26 cellular contexts compared by ENCODE assay signal in genomic region chr10:132810807-132811700, GRCh38. TPM values are rescaled to one million over a fixed set of nuclear protein-coding genes. Genes with fewer than 3 reads are reported as not detected.
A peak's percentile ranks its signal among the peaks of the same experiment; 100 is the strongest.
DNase-seq lines count a peak whose midpoint lies in the region; ATAC-seq, FAIRE-seq and TF ChIP-seq lines count a peak whose summit lies in the region.
"Had no signal": no experiment of that assay in that cellular context is flagged by ENCODE, and none has a peak within 500 bp of the region (broad histone marks: within the 10 kb centered on the region; RNA-seq: fewer than 3 reads in every experiment).

No MANE protein-coding gene starts in this region.

- no peaks in the 10 kb centered on the region for H3K36me3 ChIP-seq in H1 (ENCODE audit: control insufficient read depth in 2 of 4, insufficient read depth in 4 of 4, low read length in 3 of 4)
- no peaks in the 10 kb centered on the region for H3K36me3 ChIP-seq in lower lobe of right lung
- H3K36me3 ChIP-seq: BLaER1 treated with 17β-estradiol and CSF1 and Interleukin-3, amounts not matched to agents 10 nM and 100 nM had no signal

- H3K56ac ChIP-seq in H1 (replicated peaks; ENCODE audit: insufficient read length, low read depth, low read length), result no peak overlapping the region

- CTCF ChIA-PET in H1 (lab: Charles Lee; ENCODE audit: partially characterized antibody), result interaction anchor here (1.0 to 2.9 kb wide), 2 partner anchors 8 to 153 kb away, joined by 3 to 5 read pairs; no protein-coding TSS in a partner anchor

- H3K23ac ChIP-seq in H1 (ENCODE audit: insufficient read length), result no peak overlapping the region

- no peak overlapping the region for H3K18ac ChIP-seq in H1 (ENCODE audit: extremely low read depth, low read length)

- TF ChIP-seq EP300 in H1 (IDR thresholded peaks at IDR 0.05; ENCODE audit: borderline replicate concordance in 1 of 2, low read depth in 2 of 2, low read length in 2 of 2), result no peak

- H3K27ac ChIP-seq in H1 (ENCODE audit: low read depth, low read length) (no peak overlapping the region), lower lobe of right lung (no peak overlapping the region)
- H3K27ac ChIP-seq: 22Rv1; BLaER1 treated with 17β-estradiol and CSF1 and Interleukin-3, amounts not matched to agents 10 nM and 100 nM; GM23248; KMS-11 had no signal

- no peak overlapping the region for H4K5ac ChIP-seq in H1 (ENCODE audit: insufficient read length, low read depth, low read length)

- H2AK5ac ChIP-seq in H1 (ENCODE audit: low read depth, low read length), result no peak overlapping the region

- TF ChIP-seq POLR2A in H1 (IDR thresholded peaks at IDR 0.05; ENCODE audit: control extremely low read depth in 1 of 2, low read depth in 2 of 2, low read length in 2 of 2), result no peak

- no peak overlapping the region for H3K4me3 ChIP-seq in H1 (ENCODE audit: extremely low read depth in 1 of 4, insufficient read depth in 2 of 4, low read depth in 3 of 4, low read length in 4 of 4)
- H3K4me3 ChIP-seq in lower lobe of right lung, result no peak overlapping the region
- H3K4me3 ChIP-seq: BLaER1 treated with 17β-estradiol and CSF1 and Interleukin-3, amounts not matched to agents 10 nM and 100 nM; GM23248 had no signal

- no peak overlapping the region for H2BK20ac ChIP-seq in H1 (ENCODE audit: low read length)

- no peak overlapping the region for H3K14ac ChIP-seq in H1 (ENCODE audit: insufficient read length)

- H3K27me3 ChIP-seq in H1 (replicated peaks in 1 of 4; ENCODE audit: control insufficient read depth in 3 of 4, extremely low read depth in 1 of 4, insufficient read depth in 3 of 4, low read length in 3 of 4) (no peaks in the 10 kb centered on the region), lower lobe of right lung (ENCODE audit: low read depth) (peaks cover 34% of the 10 kb centered on the region)
- H3K27me3 ChIP-seq: BLaER1 treated with 17β-estradiol and CSF1 and Interleukin-3, amounts not matched to agents 10 nM and 100 nM had no signal

- H3K4me1 ChIP-seq in H1 (replicated peaks in 1 of 4; ENCODE audit: control insufficient read depth in 3 of 4, insufficient read depth in 4 of 4, low read length in 3 of 4) (peaks cover 0 to 3% (median 0%) of the 10 kb centered on the region in 4 experiments; a peak in 2 of 7 replicates), lower lobe of right lung (no peaks in the 10 kb centered on the region)

- FAIRE-seq in H1 (lab: Jason Lieb, UNC), result no peak
- FAIRE-seq: GM12891 had no signal

- no peak overlapping the region for H2BK120ac ChIP-seq in H1 (replicated peaks; ENCODE audit: low read depth, low read length)

- no peaks in the 10 kb centered on the region for H3K9me3 Mint-ChIP-seq in activated CD4-positive, alpha-beta T cell treated with anti-CD3 and anti-CD28 coated beads, Interleukin-2, amount 10 ng/mL, durations not matched to agents 24 days and 14 days
- H3K9me3 Mint-ChIP-seq: CD8-positive, alpha-beta memory T cell had no signal

- H2BK5ac ChIP-seq in H1 (ENCODE audit: low read depth, low read length), result no peak overlapping the region

- no peaks in the 10 kb centered on the region for H3K79me2 ChIP-seq in H1 (ENCODE audit: control insufficient read depth in 1 of 2, insufficient read depth in 2 of 2, low read length in 2 of 2)

- ATAC-seq in lower lobe of right lung (no peak), sciatic nerve (no peak), GM19395 (IDR thresholded peaks at IDR 0.05; ENCODE audit: unreplicated experiment) (no peak)

- H3K27me3 Mint-ChIP-seq in activated CD4-positive, alpha-beta T cell treated with anti-CD3 and anti-CD28 coated beads, Interleukin-2, amount 10 ng/mL, durations not matched to agents 24 days and 14 days, result no peaks in the 10 kb centered on the region

- no peak for TF ChIP-seq CTCF in H1 (IDR thresholded peaks at IDR 0.05; ENCODE audit: control extremely low read depth in 1 of 3, insufficient read depth in 1 of 3, low read depth in 1 of 3, low read length in 3 of 3)
- no peak for TF ChIP-seq CTCF in lower lobe of right lung (IDR thresholded peaks at IDR 0.05)

- no peak overlapping the region for H2BK15ac ChIP-seq in H1 (ENCODE audit: low read length)

- H2BK12ac ChIP-seq in H1 (ENCODE audit: low read depth, low read length), result no peak overlapping the region

- H3K27ac Mint-ChIP-seq in activated CD4-positive, alpha-beta T cell treated with anti-CD3 and anti-CD28 coated beads, Interleukin-2, amount 10 ng/mL, durations not matched to agents 24 days and 14 days, result no peak overlapping the region
- H3K27ac Mint-ChIP-seq: CD8-positive, alpha-beta memory T cell had no signal

- H3K9me3 ChIP-seq in H1 (ENCODE audit: insufficient read depth in 2 of 2, low read depth in 1 of 2, low read length in 1 of 2), result no peaks in the 10 kb centered on the region
- H3K9me3 ChIP-seq in lower lobe of right lung, result no peaks in the 10 kb centered on the region
- H3K9me3 ChIP-seq: BLaER1 treated with 17β-estradiol and CSF1 and Interleukin-3, amounts not matched to agents 10 nM and 100 nM had no signal

- no peak overlapping the region for H3K4me2 ChIP-seq in H1 (ENCODE audit: insufficient read depth in 1 of 2, low read depth in 2 of 2, low read length in 2 of 2)
- H3K4me2 ChIP-seq: BLaER1 treated with 17β-estradiol and CSF1 and Interleukin-3, amounts not matched to agents 10 nM and 100 nM; KMS-11 had no signal

- H3K4me3 Mint-ChIP-seq in activated CD4-positive, alpha-beta T cell treated with anti-CD3 and anti-CD28 coated beads, Interleukin-2, amount 10 ng/mL, durations not matched to agents 24 days and 14 days, result no peak overlapping the region
- H3K4me3 Mint-ChIP-seq: CD8-positive, alpha-beta memory T cell had no signal

- DNase-seq in activated CD4-positive, alpha-beta T cell treated with anti-CD3 and anti-CD28 coated beads, Interleukin-2, amount 10 ng/mL, durations not matched to agents 24 days and 14 days, result peak; percentile 49
- no peak for DNase-seq in activated CD4-positive, alpha-beta T cell treated with anti-CD3 and anti-CD28 coated beads, Interleukin-2, amount 50 U/mL, for 4 hours
- DNase-seq in H1 (ENCODE audit: low read depth in 1 of 2, low spot score in 2 of 2), result no peak
- DNase-seq in lower lobe of right lung, result peak; percentile 36
- DNase-seq in sciatic nerve (ENCODE audit: low spot score), result peak; percentile 45
- no peak for DNase-seq in cortex of kidney (lab: John Stamatoyannopoulos, UW)
- DNase-seq in stimulated activated CD4-positive, alpha-beta T cell treated with anti-CD3 and anti-CD28 coated beads, Interleukin-4, amount 100 ng/mL, for 24 hours, result no peak
- DNase-seq: ACHN; Calu3; CD8-positive, alpha-beta memory T cell; DMS153; GM23248; HCEC 1CT; IMR-90; NCI-H1092 treated with DMSO at 0.1 percent for 48 hours; NCI-H146; NCI-H2029; NCI-H2227 treated with DMSO at 0.1 percent for 48 hours; NCI-H510A; NK-92 treated with Interleukin-12 subunit alpha and Interleukin-12 subunit beta, amount 100 ng/mL, for 24 hours had no signal

- no peak overlapping the region for H2AFZ ChIP-seq in H1 (ENCODE audit: low read length)
- H2AFZ ChIP-seq: GM23248 had no signal

- POLR2A ChIA-PET in H1 (lab: Charles Lee; ENCODE audit: partially characterized antibody), result no interaction called here

- H3K9ac ChIP-seq in H1 (replicated peaks in 1 of 4; ENCODE audit: extremely low read depth in 1 of 4, low read depth in 3 of 4, low read length in 3 of 4), result no peak overlapping the region
- H3K9ac ChIP-seq: BLaER1 treated with 17β-estradiol and CSF1 and Interleukin-3, amounts not matched to agents 10 nM and 100 nM; GM23248; KMS-11 had no signal

- H3K36me3 Mint-ChIP-seq in activated CD4-positive, alpha-beta T cell treated with anti-CD3 and anti-CD28 coated beads, Interleukin-2, amount 10 ng/mL, durations not matched to agents 24 days and 14 days (ENCODE audit: low read depth), result no peaks in the 10 kb centered on the region
- H3K36me3 Mint-ChIP-seq: CD8-positive, alpha-beta memory T cell had no signal

- no peaks in the 10 kb centered on the region for H4K20me1 ChIP-seq in H1 (replicated peaks in 1 of 2; ENCODE audit: control insufficient read depth in 1 of 2, insufficient read depth in 2 of 2, low read length in 2 of 2)

- 80% methylated on average over 33 of the region's 33 CpGs; no CpG with 5 or more reads in 1 of the 2 experiments for WGBS in H1 (ENCODE audit: extremely low coverage in 1 of 2, insufficient coverage in 1 of 2, insufficient read length in 1 of 2, insufficient replicate concordance in 2 of 2, low coverage in 1 of 2, low lambda C conversion rate in 2 of 2, missing lambda C conversion rate in 1 of 2), 2 experiments

- H3K4me1 Mint-ChIP-seq in activated CD4-positive, alpha-beta T cell treated with anti-CD3 and anti-CD28 coated beads, Interleukin-2, amount 10 ng/mL, durations not matched to agents 24 days and 14 days, result no peaks in the 10 kb centered on the region
- H3K4me1 Mint-ChIP-seq: CD8-positive, alpha-beta memory T cell had no signal

- no peaks in the 10 kb centered on the region for H3K79me1 ChIP-seq in H1 (ENCODE audit: low read depth, low read length)

- H4K8ac ChIP-seq in H1 (ENCODE audit: extremely low read depth, insufficient read depth, low read length), result no peak overlapping the region

- H3K23me2 ChIP-seq in H1 (ENCODE audit: low read depth, low read length), result no peaks in the 10 kb centered on the region

- no peak overlapping the region for H3K4ac ChIP-seq in H1 (replicated peaks; ENCODE audit: insufficient read length, low read depth, low read length)

- H4K91ac ChIP-seq in H1 (replicated peaks; ENCODE audit: insufficient read length, low read length), result peak overlapping the region; percentile 54

- intact Hi-C loops in activated CD4-positive, alpha-beta T cell treated with anti-CD3 and anti-CD28 coated beads, Interleukin-2, amount 10 ng/mL, durations not matched to agents 24 days and 14 days (cut with micrococcal nuclease), result no loop called here
- intact Hi-C loops in lower lobe of right lung (cut with DNase I) (no loop called here), sciatic nerve (cut with DNase I) (no loop called here)

- TF ChIP-seq RAD21 in H1 (IDR thresholded peaks at IDR 0.05 in 1 of 2, conservative IDR thresholded peaks at IDR 0.05 in 1 of 2; ENCODE audit: low read depth in 2 of 2, low read length in 2 of 2), result no peak

TF ChIP-seq in H1, 55 proteins besides CTCF, POLR2A, EP300 and RAD21 (continues in another document):
- no peak for TF ChIP-seq TEAD4 (IDR thresholded peaks at IDR 0.05; ENCODE audit: low read depth, low read length)
- no peak for TF ChIP-seq ASH2L (IDR thresholded peaks at IDR 0.05; ENCODE audit: low read length)

RNA-seq across cellular contexts. Expression of gene NKX6-2, which starts 25.1 kb away (rescaled TPM):
- total RNA-seq in activated CD4-positive, alpha-beta T cell treated with anti-CD3 and anti-CD28 coated beads, Interleukin-2, amount 10 ng/mL, durations not matched to agents 24 days and 14 days, result not detected in 2 replicates
- not detected in 2 replicates for total RNA-seq in H1 (2021; fragmentation: NEBNext Ultra II Directional; extraction: Animal tissue kit (Norgen Biotek cat#: 25700))
- polyA plus RNA-seq in H1 (2011; rRNA removed), result 0.06 and 0.14 TPM in 2 replicates
- 0.09 TPM for polyA plus RNA-seq in H1 (2011; cell fraction: cytosol; rRNA removed)
- 0.11 TPM for polyA plus RNA-seq in H1 (2011; cell fraction: nucleus; rRNA removed)
- polyA plus RNA-seq in H1 (2012, experiment 1 of 2), result 2.4 to 6.7 TPM (median 4.4 TPM) in 4 replicates
- 0.08 TPM for polyA plus RNA-seq in H1 (2012, experiment 2 of 2)
- polyA plus RNA-seq in H1 (2013, experiment 1 of 2), result not detected
- polyA plus RNA-seq in H1 (2013, experiment 2 of 2), result not detected
- polyA minus RNA-seq in H1 (2011; rRNA and poly(A)+ RNA removed), result not detected in 2 replicates
- polyA minus RNA-seq in H1 (2011; cell fraction: cytosol; rRNA and poly(A)+ RNA removed), result not detected
- not detected for polyA minus RNA-seq in H1 (2011; cell fraction: nucleus; rRNA and poly(A)+ RNA removed)
- total RNA-seq in lower lobe of right lung, result not detected
- 2.1 TPM for total RNA-seq in sciatic nerve
- total RNA-seq: Calu3; CD8-positive, alpha-beta memory T cell; G401; GM23248; IMR-90 had no signal
- polyA plus RNA-seq: CD8-positive, alpha-beta memory T cell; IMR-90 had no signal

Comparison
In these comparisons a context has a peak if more than half of its experiments do, and no peak if none do; other contexts are left out.
1. DNase-seq: peak in activated CD4-positive, alpha-beta T cell treated with anti-CD3 and anti-CD28 coated beads, Interleukin-2, amount 10 ng/mL, durations not matched to agents 24 days and 14 days (single experiment), lower lobe of right lung (single experiment) and sciatic nerve (single experiment); none in activated CD4-positive, alpha-beta T cell treated with anti-CD3 and anti-CD28 coated beads, Interleukin-2, amount 50 U/mL, for 4 hours (0 of 2), H1 (0 of 2), cortex of kidney (single experiment) and stimulated activated CD4-positive, alpha-beta T cell treated with anti-CD3 and anti-CD28 coated beads, Interleukin-4, amount 100 ng/mL, for 24 hours (single experiment).